28 cellular contexts compared by ENCODE assay signal in genomic region chr13:49543656-49544055, GRCh38. TPM values are rescaled to one million over a fixed set of nuclear protein-coding genes. Genes with fewer than 3 reads are reported as not detected.
DNase-seq lines count a peak whose midpoint lies in the region; ATAC-seq and TF ChIP-seq lines count a peak whose summit lies in the region.
"Had no signal": no experiment of that assay in that cellular context is flagged by ENCODE, and none has a peak within 500 bp of the region (broad histone marks: within the 10 kb centered on the region; RNA-seq: fewer than 3 reads in every experiment).

No MANE protein-coding gene starts in this region.

- TF ChIP-seq EP300 in transverse colon (IDR thresholded peaks at IDR 0.05; ENCODE audit: low read depth): no peak

- H3K4me3 ChIP-seq in BLaER1 (no peak overlapping the region), trophoblast cell (ENCODE audit: low read depth, low read length) (no peak overlapping the region), transverse colon (no peak overlapping the region)
- H3K4me3 ChIP-seq: A549; BLaER1 treated with 17β-estradiol and CSF1 and Interleukin-3, amounts not matched to agents 10 nM and 100 nM had no signal

- H2BK5ac ChIP-seq in trophoblast cell (ENCODE audit: low read depth, low read length, poor library complexity): no peak overlapping the region

- intact Hi-C loops in transverse colon (cut with DNase I; ENCODE audit: low total_unique reads): no loop called here

- H2BK12ac ChIP-seq in trophoblast cell (ENCODE audit: low read length): no peak overlapping the region

- H3K9me3 ChIP-seq in BLaER1 (no peaks in the 10 kb centered on the region), trophoblast cell (ENCODE audit: insufficient read depth, low read depth, low read length) (no peaks in the 10 kb centered on the region), transverse colon (no peaks in the 10 kb centered on the region)
- H3K9me3 ChIP-seq: A549; BE2C; BLaER1 treated with 17β-estradiol and CSF1 and Interleukin-3, amounts not matched to agents 10 nM and 100 nM; Caco-2 had no signal

- H3K4me1 ChIP-seq in BLaER1 (peaks cover 48% of the 10 kb centered on the region), trophoblast cell (ENCODE audit: control insufficient read depth in 1 of 2, insufficient read depth in 2 of 2, low read length in 2 of 2) (peaks cover 6 to 14% of the 10 kb centered on the region in 2 experiments), transverse colon (peaks cover 0 to 3% (median 0%) of the 10 kb centered on the region in 4 donors)
- H3K4me1 ChIP-seq: A549, BE2C had no signal

- H3K27ac ChIP-seq in BLaER1: 0 out of 2 replicates have a peak overlapping the region, but pooled peaks have one; percentile 29
- H3K27ac ChIP-seq in trophoblast cell (ENCODE audit: low read depth, low read length): no peak overlapping the region
- no peak overlapping the region for H3K27ac ChIP-seq in transverse colon
- H3K27ac ChIP-seq: 22Rv1, A549, C4-2B had no signal

- in situ Hi-C loops in transverse colon (cut with MboI; ENCODE audit: low pct_ligation_motif_present in 1 of 4, low pct_unique_long_range_greater_than_20kb in 1 of 4, low sequenced_read_pairs in 3 of 4): no loop called here

- no peak for TF ChIP-seq POLR2A in transverse colon (IDR thresholded peaks at IDR 0.05)

- H3K18ac ChIP-seq in trophoblast cell (ENCODE audit: low read length): no peak overlapping the region

- no peak overlapping the region for H2AK5ac ChIP-seq in trophoblast cell (ENCODE audit: low read length)

- no peak overlapping the region for H3K4ac ChIP-seq in trophoblast cell (ENCODE audit: low read depth, low read length)

- H3K4me2 ChIP-seq in BLaER1 (no peak overlapping the region), trophoblast cell (ENCODE audit: low read length) (no peak overlapping the region)
- H3K4me2 ChIP-seq: A549; BLaER1 treated with 17β-estradiol and CSF1 and Interleukin-3, amounts not matched to agents 10 nM and 100 nM had no signal

- no peak for TF ChIP-seq CTCF in transverse colon (IDR thresholded peaks at IDR 0.05)

- H3K9ac ChIP-seq in BLaER1 (no peak overlapping the region), trophoblast cell (ENCODE audit: low read length) (no peak overlapping the region)
- H3K9ac ChIP-seq: BLaER1 treated with 17β-estradiol and CSF1 and Interleukin-3, amounts not matched to agents 10 nM and 100 nM had no signal

- no peak overlapping the region for H2BK120ac ChIP-seq in trophoblast cell (ENCODE audit: insufficient read depth, low read length, poor library complexity)

- no peaks in the 10 kb centered on the region for H3K79me2 ChIP-seq in trophoblast cell (ENCODE audit: control insufficient read depth, insufficient read depth, low read length, poor library complexity)

- H4K8ac ChIP-seq in trophoblast cell (ENCODE audit: low read depth, low read length): no peak overlapping the region

- no peak overlapping the region for H2AFZ ChIP-seq in trophoblast cell (ENCODE audit: insufficient read depth, low read length, poor library complexity)

- peaks cover 6% of the 10 kb centered on the region for H3K79me1 ChIP-seq in trophoblast cell (ENCODE audit: low read length)

- ATAC-seq in GM19328 (IDR thresholded peaks at IDR 0.05; ENCODE audit: unreplicated experiment): no peak
- ATAC-seq: A549; CD8-positive, alpha-beta T cell had no signal

- no peak overlapping the region for H3K23ac ChIP-seq in trophoblast cell (ENCODE audit: low read length)

- no peaks in the 10 kb centered on the region for H4K20me1 ChIP-seq in BLaER1
- H4K20me1 ChIP-seq: BLaER1 treated with 17β-estradiol and CSF1 and Interleukin-3, amounts not matched to agents 10 nM and 100 nM had no signal

- H3K36me3 ChIP-seq in BLaER1: peaks cover 74% of the 10 kb centered on the region
- H3K36me3 ChIP-seq in trophoblast cell (ENCODE audit: control insufficient read depth in 1 of 2, insufficient read depth in 2 of 2, low read length in 2 of 2): peaks cover 2 to 7% of the 10 kb centered on the region in 2 experiments
- peaks cover 0 to 22% (median 5%) of the 10 kb centered on the region in 4 donors for H3K36me3 ChIP-seq in transverse colon

- no peak overlapping the region for H4K91ac ChIP-seq in trophoblast cell (ENCODE audit: low read depth, low read length)

- H3K14ac ChIP-seq in trophoblast cell (ENCODE audit: low read length): no peak overlapping the region

- H3K27me3 ChIP-seq in BLaER1 (no peaks in the 10 kb centered on the region), trophoblast cell (ENCODE audit: insufficient read depth, low read length) (no peaks in the 10 kb centered on the region), transverse colon (no peaks in the 10 kb centered on the region)
- H3K27me3 ChIP-seq: BE2C; BLaER1 treated with 17β-estradiol and CSF1 and Interleukin-3, amounts not matched to agents 10 nM and 100 nM had no signal

- DNase-seq in trophoblast cell (peak; percentile 86 to 93), transverse colon (no peak)
- DNase-seq: 8988T; ACHN; AML-193; BE2C; C1 segment of cervical spinal cord; Caco-2; Calu3; CD4-positive, alpha-beta memory T cell; CD4-positive, alpha-beta T cell; CD4-positive, CD25-positive, alpha-beta regulatory T cell; CD8-positive, alpha-beta memory T cell; CD8-positive, alpha-beta T cell; COR-L47; DMS 273 treated with DMSO at 0.1 percent for 48 hours; DMS153; DMS53; DMS79; DMS79 treated with DMSO at 0.1 percent for 48 hours; DND-41; EL had no signal

- no peak overlapping the region for H4K12ac ChIP-seq in trophoblast cell (ENCODE audit: low read depth, low read length)

- no CpG with 5 or more reads among the region's 3 CpGs for WGBS in trophoblast cell (ENCODE audit: extremely low coverage, insufficient coverage, insufficient read length)
- 98 to 100% methylated on average over 3 of the region's 3 CpGs for WGBS in transverse colon (ENCODE audit: low coverage in 1 of 2), 2 donors

RNA-seq across cellular contexts. Expression of gene RCBTB1, which starts 41.7 kb away (rescaled TPM):
- polyA plus RNA-seq in trophoblast cell (2013): 7.5 and 7.8 TPM in 2 replicates
- total RNA-seq in transverse colon: 10 to 100 TPM in 1 of 4 donors, 1 to 10 TPM in 3; 4.9 to 10.4 (median 7.7) TPM

RNA-seq across cellular contexts. Expression of gene PHF11, which starts 47.9 kb away (rescaled TPM):
- polyA plus RNA-seq in trophoblast cell (2013): 11.7 and 12.0 TPM in 2 replicates
- total RNA-seq in transverse colon: 10 to 100 TPM in 3 of 4 donors, 1 to 10 TPM in 1; 4.2 to 32.1 (median 18.7) TPM
